ENCODE assay signal across 18 cellular contexts in the genomic region with DNA sequence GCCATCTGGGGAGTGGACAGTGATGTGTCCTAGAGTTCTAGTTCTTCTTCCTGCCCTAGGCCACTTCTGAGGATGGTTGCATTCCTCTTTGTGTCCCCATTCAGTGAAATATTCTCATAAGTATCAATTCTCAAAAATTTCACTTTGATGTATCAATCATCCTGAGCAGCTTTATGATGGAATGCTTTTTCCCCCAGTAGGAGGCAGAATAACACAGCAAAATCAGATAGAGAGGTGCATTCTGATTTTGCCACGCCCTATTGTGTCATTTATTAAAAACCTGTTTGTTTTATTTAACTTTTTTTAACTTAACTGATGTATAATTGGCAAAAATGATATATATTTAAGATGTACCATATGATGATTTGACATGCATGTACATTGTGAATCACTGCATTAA.
DNase-seq lines count a peak whose midpoint lies in the region; ATAC-seq, FAIRE-seq and TF ChIP-seq lines count a peak whose summit lies in the region.
"Had no signal": no experiment of that assay in that cellular context is flagged by ENCODE, and none has a peak within 500 bp of the region (broad histone marks: within the 10 kb centered on the region; RNA-seq: fewer than 3 reads in every experiment).

No MANE protein-coding gene starts in this region.

- H4K20me1 ChIP-seq in MM.1S (ENCODE audit: insufficient read depth, low read length) (no peaks in the 10 kb centered on the region), hepatocyte (ENCODE audit: insufficient read depth, poor library complexity, severe bottlenecking) (no peaks in the 10 kb centered on the region)

- FAIRE-seq in urothelium cell line (lab: Jason Lieb, UNC) = no peak
- FAIRE-seq: endothelial cell of umbilical vein, GM19239, islet of Langerhans had no signal

- peaks cover 0 to 2% (median 0%) of the 10 kb centered on the region in 7 donors for H3K9me3 Mint-ChIP-seq in CD14-positive monocyte

- H3K4me2 ChIP-seq in MM.1S (ENCODE audit: low read depth, low read length) (no peak overlapping the region), hepatocyte (no peak overlapping the region)

- H3K36me3 Mint-ChIP-seq in CD14-positive monocyte = no peaks in the 10 kb centered on the region

- ATAC-seq in GM18502 (IDR thresholded peaks at IDR 0.05; ENCODE audit: poor library complexity, unreplicated experiment) = peak; percentile 43

- H3K4me3 Mint-ChIP-seq in CD14-positive monocyte = no peak overlapping the region

- WGBS in hepatocyte (ENCODE audit: low lambda C conversion rate, missing lambda C conversion rate) = 62% methylated on average over 1 of the region's 1 CpG

- no peak overlapping the region for H3K4me3 ChIP-seq in MM.1S (ENCODE audit: low read length)
- H3K4me3 ChIP-seq in hepatocyte = no peak overlapping the region

- H3K27ac Mint-ChIP-seq in CD14-positive monocyte = no peak overlapping the region
- H3K27ac Mint-ChIP-seq: activated T-helper 2 cell treated with anti-CD3 and anti-CD28 coated beads, Interferon-gamma antibody, Interleukin-2, Interleukin-4, amounts not matched to agents 10 μg/mL and 5 μg/mL and 100 μg/mL, durations not matched to agents 14 hours and 24 hours and 36 hours had no signal

- H3K27ac ChIP-seq in MM.1S (ENCODE audit: low read length) (no peak overlapping the region), hepatocyte (no peak overlapping the region)

- H3K36me3 ChIP-seq in MM.1S (replicated peaks; ENCODE audit: insufficient read depth, low read length) = no peaks in the 10 kb centered on the region
- H3K36me3 ChIP-seq in hepatocyte (replicated peaks; ENCODE audit: insufficient read depth, low read depth) = no peaks in the 10 kb centered on the region

- H3K9me3 ChIP-seq in MM.1S (replicated peaks; ENCODE audit: insufficient read depth, low read length) (no peaks in the 10 kb centered on the region), hepatocyte (ENCODE audit: low read depth) (no peaks in the 10 kb centered on the region)

- H2AFZ ChIP-seq in MM.1S (ENCODE audit: low read length) = no peak overlapping the region
- no peak overlapping the region for H2AFZ ChIP-seq in hepatocyte

- H3K27me3 ChIP-seq in MM.1S (replicated peaks; ENCODE audit: insufficient read depth, low read length) = no peaks in the 10 kb centered on the region
- H3K27me3 ChIP-seq in hepatocyte = no peaks in the 10 kb centered on the region

- H3K27me3 Mint-ChIP-seq in CD14-positive monocyte (ENCODE audit: low read depth in 3 of 3) = peaks cover 0 to 5% (median 3%) of the 10 kb centered on the region in 3 donors

- H3K4me1 ChIP-seq in MM.1S (ENCODE audit: low read length) = no peaks in the 10 kb centered on the region
- no peaks in the 10 kb centered on the region for H3K4me1 ChIP-seq in hepatocyte (ENCODE audit: insufficient read depth)

- no peak overlapping the region for H3K9ac ChIP-seq in MM.1S (ENCODE audit: low read length)

- H3K79me2 ChIP-seq in MM.1S (ENCODE audit: low read length) = no peaks in the 10 kb centered on the region
- no peaks in the 10 kb centered on the region for H3K79me2 ChIP-seq in hepatocyte

- DNase-seq in CD14-positive monocyte (ENCODE audit: low spot score) (no peak), MM.1S (no peak), hepatocyte (ENCODE audit: low spot score) (no peak), ecto neural progenitor cell (ENCODE audit: low spot score) (no peak), anterior cingulate cortex (lab: John Stamatoyannopoulos, UW) (no peak), urothelium cell line (ENCODE audit: low spot score) (no peak)
- no peak for DNase-seq in stimulated activated naive CD4-positive, alpha-beta T cell treated with Interleukin-2 at 50 U/mL for 16 hours (lab: John Stamatoyannopoulos, UW)
- DNase-seq: AML-193; amniotic stem cell; DMS79 treated with DMSO at 0.1 percent for 48 hours; occipital lobe; stimulated activated CD4-positive, alpha-beta T cell treated with anti-CD3 and anti-CD28 coated beads, Interleukin-4, amount 100 ng/mL, for 24 hours; SW 1271 had no signal

- H3F3A ChIP-seq in MM.1S (ENCODE audit: insufficient read depth, low read length) = no peaks in the 10 kb centered on the region

- no peaks in the 10 kb centered on the region for H3K4me1 Mint-ChIP-seq in CD14-positive monocyte

- TF ChIP-seq CTCF in CD14-positive monocyte (IDR thresholded peaks at IDR 0.05) = peak; percentile 42
- TF ChIP-seq CTCF in MM.1S (IDR thresholded peaks at IDR 0.05; ENCODE audit: low read length) = peak; percentile 21
- peak; percentile 41 for TF ChIP-seq CTCF in hepatocyte (IDR thresholded peaks at IDR 0.05; ENCODE audit: poor library complexity)

- H3K9me2 ChIP-seq in MM.1S (replicated peaks; ENCODE audit: insufficient read depth, low read length) (no peaks in the 10 kb centered on the region), hepatocyte (replicated peaks; ENCODE audit: insufficient read depth) (no peaks in the 10 kb centered on the region)

- intact Hi-C loops in CD14-positive monocyte (cut with micrococcal nuclease) = no loop called here
